ENCODE assay signal across 32 cellular contexts in genomic region chr16:84675423-84675822, GRCh38.
"Had no signal": no experiment of that assay in that cellular context is flagged by ENCODE, and none has a peak within 500 bp of the region (broad histone marks: within the 10 kb centered on the region; RNA-seq: fewer than 3 reads in every experiment).

No MANE protein-coding gene starts in this region.

- H3K4me3 ChIP-seq: left lung, lower lobe of right lung, mucosa of descending colon, neural progenitor cell, right atrium auricular region, right lobe of liver, smooth muscle cell, stomach, testis, thyroid gland, transverse colon, upper lobe of right lung had no signal

- H3K36me3 Mint-ChIP-seq: mesothelial cell of epicardium; naive thymus-derived CD8-positive, alpha-beta T cell; neural progenitor cell; stimulated activated naive B cell treated with anti-CD40 and anti-IgM and Interleukin-4, amounts not matched to agents 10 μg/mL and 1 μg/mL and 100 μg/mL, for 72 hours had no signal

- H3K4me1 Mint-ChIP-seq: mesothelial cell of epicardium had no signal

- H3K4me2 ChIP-seq: neural progenitor cell, smooth muscle cell had no signal

- H2AFZ ChIP-seq: neural progenitor cell, parathyroid adenoma had no signal

- H3K9me3 ChIP-seq: left lung, lower lobe of right lung, mucosa of descending colon, neutrophil, right atrium auricular region, right lobe of liver, stomach, testis, thyroid gland, transverse colon, upper lobe of right lung had no signal

- H3K27ac ChIP-seq: left lung, lower lobe of right lung, neural progenitor cell, neutrophil, parathyroid adenoma, right atrium auricular region, right lobe of liver, stomach, testis, thyroid gland, transverse colon, upper lobe of right lung had no signal

- DNase-seq: head of caudate nucleus; hypothalamus; immature natural killer cell; kidney; left colon; left lung; lower lobe of right lung; mammary epithelial cell; mesendoderm; mucosa of descending colon; naive thymus-derived CD8-positive, alpha-beta T cell; occipital lobe; stimulated activated CD4-positive, alpha-beta T cell treated with anti-CD3 and anti-CD28 coated beads, Interleukin-12 subunit alpha, Interleukin-12 subunit beta, amount 100 ng/mL, for 4 hours; stimulated activated CD4-positive, alpha-beta T cell treated with anti-CD3 and anti-CD28 coated beads, Interleukin-15, amount 100 ng/mL, for 24 hours; stimulated activated CD4-positive, alpha-beta T cell treated with anti-CD3 and anti-CD28 coated beads, Interleukin-2, amount 100 ng/mL, for 24 hours; stimulated activated CD4-positive, alpha-beta T cell treated with anti-CD3 and anti-CD28 coated beads, Interleukin-4, amount 100 ng/mL, for 1 hour; stimulated activated naive B cell treated with anti-CD40 and anti-IgM and Interleukin-4, amounts not matched to agents 10 μg/mL and 1 μg/mL and 100 μg/mL, for 72 hours; stimulated activated naive CD8-positive, alpha-beta T cell treated with anti-CD3 and anti-CD28 coated beads, Interleukin-15, Interleukin-2, amounts not matched to agents 100 U/mL and 50 U/mL, for 24 hours; stomach; testis; thyroid gland; transverse colon; upper lobe of right lung had no signal

- H3K36me3 ChIP-seq: left lung, lower lobe of right lung, neural progenitor cell, neutrophil, right atrium auricular region, right lobe of liver, stomach, thyroid gland, transverse colon, upper lobe of right lung had no signal

- H3K27me3 ChIP-seq: left lung, neutrophil, right atrium auricular region, right lobe of liver, stomach, testis, thyroid gland, transverse colon, upper lobe of right lung had no signal

- H3K4me1 ChIP-seq: lower lobe of right lung, right atrium auricular region, testis, thyroid gland, upper lobe of right lung had no signal

- H3K9ac ChIP-seq: neural progenitor cell, parathyroid adenoma had no signal

- H3K9me3 Mint-ChIP-seq: immature natural killer cell; mesothelial cell of epicardium; naive thymus-derived CD8-positive, alpha-beta T cell; nephron; neural progenitor cell; stimulated activated naive B cell treated with anti-CD40 and anti-IgM and Interleukin-4, amounts not matched to agents 10 μg/mL and 1 μg/mL and 100 μg/mL, for 72 hours had no signal

- H3K4me3 Mint-ChIP-seq: immature natural killer cell; mesothelial cell of epicardium; naive thymus-derived CD8-positive, alpha-beta T cell; nephron; stimulated activated naive B cell treated with anti-CD40 and anti-IgM and Interleukin-4, amounts not matched to agents 10 μg/mL and 1 μg/mL and 100 μg/mL, for 72 hours had no signal

- H3K27me3 Mint-ChIP-seq: stimulated activated naive B cell treated with anti-CD40 and anti-IgM and Interleukin-4, amounts not matched to agents 10 μg/mL and 1 μg/mL and 100 μg/mL, for 72 hours had no signal

- H3K27ac Mint-ChIP-seq: immature natural killer cell; mesothelial cell of epicardium; nephron; neural progenitor cell; progenitor cell of endocrine pancreas; stimulated activated naive B cell treated with anti-CD40 and anti-IgM and Interleukin-4, amounts not matched to agents 10 μg/mL and 1 μg/mL and 100 μg/mL, for 72 hours had no signal

- ATAC-seq: left colon; left lung; lower lobe of right lung; mucosa of descending colon; naive thymus-derived CD8-positive, alpha-beta T cell; right lobe of liver; stimulated activated naive B cell treated with anti-CD40 and anti-IgM and Interleukin-4, amounts not matched to agents 10 μg/mL and 1 μg/mL and 100 μg/mL, for 72 hours; stimulated activated naive CD8-positive, alpha-beta T cell treated with anti-CD3 and anti-CD28 coated beads, Interleukin-15, Interleukin-2, amounts not matched to agents 100 U/mL and 50 U/mL, for 24 hours; upper lobe of right lung had no signal
